1 cellular context compared by ENCODE assay signal in the genomic region with DNA sequence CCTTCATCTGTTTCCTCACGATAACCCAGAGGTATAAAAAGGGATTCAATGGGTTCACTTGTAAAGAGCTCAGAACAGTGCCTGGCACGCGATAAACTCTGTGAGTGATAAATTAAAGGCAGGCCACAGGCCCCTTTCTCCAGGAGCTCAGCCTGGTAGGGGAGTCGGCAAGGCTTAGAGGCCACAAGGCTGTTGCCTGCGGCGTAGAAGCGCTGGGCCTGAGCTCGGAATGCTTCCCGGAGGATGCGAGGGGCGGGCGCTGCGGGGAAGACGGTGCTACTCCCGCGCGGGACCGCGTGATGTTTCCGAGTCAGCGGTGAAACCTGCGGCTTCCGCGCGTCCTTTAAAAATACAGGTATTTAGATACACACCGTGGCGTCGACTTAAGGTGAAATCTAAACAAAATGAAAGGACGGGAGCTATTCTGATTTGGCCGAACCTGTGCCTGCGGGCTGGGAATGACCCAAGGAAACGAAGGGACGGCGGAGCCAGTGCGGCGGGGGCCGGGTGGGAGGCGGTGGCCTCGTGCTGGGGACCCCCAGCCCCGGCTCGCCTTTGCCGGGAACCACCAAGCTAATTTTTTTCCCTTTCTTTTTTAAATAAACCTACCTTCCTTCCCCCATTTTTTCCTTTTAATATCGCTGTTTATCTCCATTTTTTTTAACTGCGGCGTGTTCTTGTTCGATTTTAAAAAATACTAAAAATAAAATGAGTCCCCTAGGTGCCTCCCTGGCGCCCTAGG.
TF ChIP-seq lines count a peak whose summit lies in the region.

No MANE protein-coding gene starts in this region.

TF ChIP-seq in endothelial cell of umbilical vein, 7 proteins besides CTCF, POLR2A, EP300 and RAD21 (continued from another document):
- no peak for TF ChIP-seq POLR2AphosphoS5 (IDR thresholded peaks at IDR 0.05; ENCODE audit: insufficient read depth, low read depth, low read length)
- no peak for TF ChIP-seq GATA2 (IDR thresholded peaks at IDR 0.05; ENCODE audit: insufficient read depth, insufficient read length, low read depth, low read length)
